19 cellular contexts compared by ENCODE assay signal in the genomic region with DNA sequence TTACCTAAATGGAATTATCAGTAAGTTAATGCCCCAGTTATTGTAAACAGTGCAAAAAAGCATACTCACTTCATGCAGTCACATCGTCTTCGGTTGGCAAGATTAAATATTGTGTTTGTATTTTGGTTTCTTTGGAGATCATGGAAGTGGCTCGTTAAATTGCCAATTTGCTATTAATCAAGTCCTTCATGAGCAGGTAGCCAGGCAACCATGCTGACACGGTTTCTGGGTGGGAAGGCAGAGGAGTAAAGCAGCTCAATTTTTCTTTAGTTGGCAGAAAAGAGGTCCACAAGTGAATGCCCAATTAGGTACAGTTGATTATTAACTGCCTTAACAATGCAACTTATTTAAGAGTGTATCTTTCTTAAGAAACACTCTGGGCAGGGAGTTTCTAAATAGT. TPM values are rescaled to one million over a fixed set of nuclear protein-coding genes. Genes with fewer than 3 reads are reported as not detected.
DNase-seq lines count a peak whose midpoint lies in the region; ATAC-seq, FAIRE-seq and TF ChIP-seq lines count a peak whose summit lies in the region.
"Had no signal": no experiment of that assay in that cellular context is flagged by ENCODE, and none has a peak within 500 bp of the region (broad histone marks: within the 10 kb centered on the region; RNA-seq: fewer than 3 reads in every experiment).

No MANE protein-coding gene starts in this region.

- CTCF ChIA-PET in GM12878 (lab: Yijun Ruan, JAX): no interaction called here

- H3K4me3 ChIP-seq in GM12878 (no peak overlapping the region), pancreas (no peak overlapping the region)
- H3K4me3 ChIP-seq: left ventricle myocardium inferior, Peyer's patch, prostate gland, uterus had no signal

- in situ Hi-C loops in GM12878 (cut with MboI): no loop called here

- TF ChIP-seq POLR2A in GM12878 (IDR thresholded peaks at IDR 0.05; ENCODE audit: low read depth, low read length): no peak

- 96% methylated on average over 4 of the region's 4 CpGs for WGBS in GM12878 (ENCODE audit: insufficient coverage, insufficient replicate concordance, low lambda C conversion rate, missing lambda C conversion rate)
- 18 to 25% methylated on average over 4 of the region's 4 CpGs for WGBS in pancreas, 2 donors

- no peaks in the 10 kb centered on the region for H3K27me3 ChIP-seq in GM12878 (replicated peaks in 1 of 2; ENCODE audit: control insufficient read depth in 2 of 2, insufficient read depth in 2 of 2, low read length in 1 of 2)
- H3K27me3 ChIP-seq in pancreas: no peaks in the 10 kb centered on the region
- H3K27me3 ChIP-seq: Peyer's patch, uterus had no signal

- FAIRE-seq in GM12878 (lab: Jason Lieb, UNC) (no peak), pancreas (lab: Jason Lieb, UNC) (no peak)
- FAIRE-seq: endometrium, GM12891 had no signal

- H3K9me3 ChIP-seq in GM12878 (replicated peaks; ENCODE audit: control insufficient read depth, insufficient read depth, low read length) (no peaks in the 10 kb centered on the region; the same call in 2 of the 3 replicates), pancreas (no peaks in the 10 kb centered on the region)
- H3K9me3 ChIP-seq: left ventricle myocardium inferior, Peyer's patch, prostate gland, uterus had no signal

- H3K9ac ChIP-seq in GM12878 (ENCODE audit: control insufficient read depth, insufficient read depth, low read length): no peak overlapping the region

- H3K79me2 ChIP-seq in GM12878 (ENCODE audit: control insufficient read depth, insufficient read depth, low read length): no peaks in the 10 kb centered on the region; the same call in none of the 2 replicates

- H4K20me1 ChIP-seq in GM12878 (ENCODE audit: control insufficient read depth, insufficient read depth): no peaks in the 10 kb centered on the region

- TF ChIP-seq CTCF in GM12878 (IDR thresholded peaks at IDR 0.05 in 2 of 3, conservative IDR thresholded peaks at IDR 0.05 in 1 of 3; ENCODE audit: control insufficient read depth in 2 of 3, extremely low read depth in 1 of 3, insufficient read depth in 1 of 3, low read depth in 3 of 3, low read length in 3 of 3) (no peak), pancreas (IDR thresholded peaks at IDR 0.05) (no peak)

- no peak overlapping the region for H3K4me2 ChIP-seq in GM12878 (ENCODE audit: control insufficient read depth, insufficient read depth)

- intact Hi-C loops in GM12878 (cut with micrococcal nuclease; ENCODE audit: unreplicated experiment): no loop called here
- intact Hi-C loops in pancreas (cut with DNase I): no loop called here

- RAD21 ChIA-PET in GM12878 (lab: Charles Lee; ENCODE audit: unreplicated experiment): interaction anchor here (0.8 kb wide), 1 partner anchor 10 kb away, joined by 3 read pairs; no protein-coding TSS in a partner anchor

- H3K36me3 ChIP-seq in GM12878 (ENCODE audit: control insufficient read depth in 2 of 2, insufficient read depth in 2 of 2, low read length in 1 of 2) (peaks cover 12 to 28% of the 10 kb centered on the region in 2 experiments), pancreas (peaks cover 0 to 76% (median 31%) of the 10 kb centered on the region in 3 donors)
- H3K36me3 ChIP-seq: uterus had no signal

- SMC1A ChIA-PET in GM12878 (lab: Charles Lee; ENCODE audit: uncharacterized antibody, unreplicated experiment): interaction anchor here (0.6 to 2.6 kb wide), 3 partner anchors 12 to 66 kb away, joined by 3 to 7 read pairs (median 4); no protein-coding TSS in a partner anchor

- ATAC-seq in GM12878 (no peak), pancreas (peak in 3 of 4 donors; percentile 54 to 74 (median 68))
- ATAC-seq: stimulated activated naive CD8-positive, alpha-beta T cell treated with anti-CD3 and anti-CD28 coated beads, Interleukin-15, Interleukin-2, amounts not matched to agents 100 U/mL and 50 U/mL, for 24 hours had no signal

- TF ChIP-seq EP300 in GM12878 (IDR thresholded peaks at IDR 0.05; ENCODE audit: borderline replicate concordance in 1 of 2, control insufficient read depth in 1 of 2, low read depth in 2 of 2, low read length in 2 of 2): no peak

- no peak overlapping the region for H3K27ac ChIP-seq in GM12878 (ENCODE audit: control insufficient read depth, insufficient read depth)
- no peak overlapping the region for H3K27ac ChIP-seq in pancreas
- H3K27ac ChIP-seq: left ventricle myocardium inferior, Peyer's patch, prostate gland, uterus had no signal

- peaks cover 9% of the 10 kb centered on the region for H3K4me1 ChIP-seq in GM12878 (ENCODE audit: control insufficient read depth, insufficient read depth, low read length)
- peaks cover 0 to 4% (median 0%) of the 10 kb centered on the region in 3 donors for H3K4me1 ChIP-seq in pancreas
- H3K4me1 ChIP-seq: left ventricle myocardium inferior, Peyer's patch, prostate gland, uterus had no signal

- DNase-seq in NCI-H2081 (lab: John Stamatoyannopoulos, UW) (peak; percentile 32 to 54), NCI-H2081 treated with DMSO at 0.1 percent for 48 hours (lab: John Stamatoyannopoulos, UW) (no peak), NCI-H128 (lab: John Stamatoyannopoulos, UW; ENCODE audit: unreplicated experiment) (peak; percentile 35), GM12878 (ENCODE audit: low read depth, low spot score) (no peak), pancreas (peak in 1 of 6 donors; percentile 15), SK-N-DZ (ENCODE audit: low spot score) (no peak), middle frontal gyrus (ENCODE audit: extremely low spot score, low spot score) (no peak), 8988T (no peak)
- DNase-seq: activated CD4-positive, alpha-beta T cell treated with anti-CD3 and anti-CD28 coated beads, Interleukin-2, amount 50 U/mL, for 48 hours; amygdala; KBM-7; left ventricle myocardium inferior; NCI-H510A treated with DMSO at 0.1 percent for 48 hours; Peyer's patch; stimulated activated naive CD8-positive, alpha-beta T cell treated with anti-CD3 and anti-CD28 coated beads, Interleukin-15, Interleukin-2, amounts not matched to agents 100 U/mL and 50 U/mL, for 24 hours; uterus had no signal

- H2AFZ ChIP-seq in GM12878 (ENCODE audit: control insufficient read depth, low read depth, low read length): no peak overlapping the region

- POLR2A ChIA-PET in GM12878 (lab: Charles Lee): no interaction called here

- TF ChIP-seq RAD21 in GM12878 (IDR thresholded peaks at IDR 0.05; ENCODE audit: insufficient read depth, low read depth, low read length): no peak

- BruUV-seq in GM12878 (replicated peaks; lab: Mats Ljungman, UMichigan): no TSS peak

TF ChIP-seq in GM12878, 131 proteins besides CTCF, POLR2A, EP300 and RAD21 (continues in another document):
- no peak for TF ChIP-seq HCFC1 (IDR thresholded peaks at IDR 0.05; ENCODE audit: low read length)
- TF ChIP-seq, protein P1, sequence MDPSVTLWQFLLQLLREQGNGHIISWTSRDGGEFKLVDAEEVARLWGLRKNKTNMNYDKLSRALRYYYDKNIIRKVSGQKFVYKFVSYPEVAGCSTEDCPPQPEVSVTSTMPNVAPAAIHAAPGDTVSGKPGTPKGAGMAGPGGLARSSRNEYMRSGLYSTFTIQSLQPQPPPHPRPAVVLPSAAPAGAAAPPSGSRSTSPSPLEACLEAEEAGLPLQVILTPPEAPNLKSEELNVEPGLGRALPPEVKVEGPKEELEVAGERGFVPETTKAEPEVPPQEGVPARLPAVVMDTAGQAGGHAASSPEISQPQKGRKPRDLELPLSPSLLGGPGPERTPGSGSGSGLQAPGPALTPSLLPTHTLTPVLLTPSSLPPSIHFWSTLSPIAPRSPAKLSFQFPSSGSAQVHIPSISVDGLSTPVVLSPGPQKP (IDR thresholded peaks at IDR 0.05; ENCODE audit: low read depth, low read length): no peak

RNA-seq across cellular contexts. Expression of a gene that starts 43.9 kb away (rescaled TPM):
- total RNA-seq in GM12878 (2013; cell fraction: nucleolus; rRNA removed): 151 TPM in 2 replicates
- total RNA-seq in GM12878 (2014; rRNA removed) (66.6 and 69.4 TPM in 2 replicates), GM12878 (2014; rRNA removed; fragmentation: Illumina TruSeq; extraction: Trizol) (89.8 and 92.1 TPM in 2 replicates), GM12878 (2021) (74.5 and 85.1 TPM in 2 replicates), pancreas (10 to 100 TPM; 26.2 to 48.4 (median 33.0) TPM)
- polyA plus RNA-seq in GM12878 (2011; ENCODE audit: low read depth): 45.6 TPM
- polyA plus RNA-seq in GM12878 (2011; rRNA removed) (66.5 and 80.9 TPM in 2 replicates), GM12878 (2014; fragmentation: Illumina TruSeq; extraction: Trizol) (97.8 and 125 TPM in 2 replicates), GM12878 (2014; fragmentation: Nextera tagmentation; extraction: Ambion mirVana) (10 to 100 TPM; 19.4 to 28.2 TPM), GM12878 (2014; rRNA removed) (59.3 and 61.2 TPM in 2 replicates), GM12878 (2016; fragmentation: Nextera tagmentation; extraction: Ambion mirVana) (10 to 100 TPM; 41.8 to 58.9 TPM), pancreas (10 to 100 TPM; 34.7 to 45.7 TPM)
- 32.2 and 39.3 TPM in 2 replicates for polyA plus RNA-seq in GM12878 (2011; cell fraction: cytosol; rRNA removed)
- 52.7 and 69.0 TPM in 2 replicates for polyA plus RNA-seq in GM12878 (2011; cell fraction: nucleus; rRNA removed)
- polyA plus RNA-seq in GM12878 (2012): 50.9 and 55.2 TPM in 2 replicates
- polyA minus RNA-seq in GM12878 (2011; rRNA and poly(A)+ RNA removed): 39.5 and 50.2 TPM in 2 replicates
- polyA minus RNA-seq in GM12878 (2011; cell fraction: cytosol; rRNA and poly(A)+ RNA removed): 29.0 and 32.4 TPM in 2 replicates
- polyA minus RNA-seq in GM12878 (2011; cell fraction: nucleus; rRNA and poly(A)+ RNA removed): 22.1 and 42.3 TPM in 2 replicates
- 24.3 and 29.0 TPM in 2 replicates for polyA plus RNA-seq in SK-N-DZ (2014; cell fraction: cytosol; rRNA removed)
- 33.6 and 39.4 TPM in 2 replicates for polyA plus RNA-seq in SK-N-DZ (2014; cell fraction: nucleus; rRNA removed)

RNA-seq across cellular contexts. Expression of a gene that starts 48.6 kb away (rescaled TPM):
- 423 and 447 TPM in 2 replicates for total RNA-seq in GM12878 (2013; cell fraction: nucleolus; rRNA removed)
- total RNA-seq in GM12878 (2014; rRNA removed): 48.4 and 48.8 TPM in 2 replicates
- 35.7 and 41.3 TPM in 2 replicates for total RNA-seq in GM12878 (2014; rRNA removed; fragmentation: Illumina TruSeq; extraction: Trizol)
- 71.3 and 79.6 TPM in 2 replicates for total RNA-seq in GM12878 (2021)
- 18.5 TPM for polyA plus RNA-seq in GM12878 (2011; ENCODE audit: low read depth)
- polyA plus RNA-seq in GM12878 (2011; rRNA removed): 37.2 and 39.7 TPM in 2 replicates
- 37.8 and 40.4 TPM in 2 replicates for polyA plus RNA-seq in GM12878 (2011; cell fraction: cytosol; rRNA removed)
- polyA plus RNA-seq in GM12878 (2011; cell fraction: nucleus; rRNA removed): 123 and 167 TPM in 2 replicates
- polyA plus RNA-seq in GM12878 (2012): 34.9 and 39.6 TPM in 2 replicates
- 20.2 and 31.3 TPM in 2 replicates for polyA plus RNA-seq in GM12878 (2014; fragmentation: Illumina TruSeq; extraction: Trizol)
- polyA plus RNA-seq in GM12878 (2014; fragmentation: Nextera tagmentation; extraction: Ambion mirVana): 1 to 10 TPM; 4.0 to 7.0 TPM
- polyA plus RNA-seq in GM12878 (2014; rRNA removed): 53.5 and 66.2 TPM in 2 replicates
- polyA plus RNA-seq in GM12878 (2016; fragmentation: Nextera tagmentation; extraction: Ambion mirVana): 10 to 100 TPM; 28.9 to 33.4 TPM
- polyA minus RNA-seq in GM12878 (2011; rRNA and poly(A)+ RNA removed): 69.8 and 107 TPM in 2 replicates
- polyA minus RNA-seq in GM12878 (2011; cell fraction: cytosol; rRNA and poly(A)+ RNA removed): 26.6 and 28.2 TPM in 2 replicates
- 97.0 and 159 TPM in 2 replicates for polyA minus RNA-seq in GM12878 (2011; cell fraction: nucleus; rRNA and poly(A)+ RNA removed)
- total RNA-seq in pancreas: 10 to 100 TPM; 11.5 to 20.2 (median 14.6) TPM
- polyA plus RNA-seq in pancreas: 10 to 100 TPM; 10.3 to 19.9 TPM
- 3.7 and 4.2 TPM in 2 replicates for polyA plus RNA-seq in SK-N-DZ (2014; cell fraction: cytosol; rRNA removed)
- polyA plus RNA-seq in SK-N-DZ (2014; cell fraction: nucleus; rRNA removed): 7.4 and 8.6 TPM in 2 replicates

Comparison
In these comparisons a context has a peak if more than half of its experiments do, and no peak if none do; other contexts are left out.
1. DNase-seq: peak in NCI-H2081 (2 of 2) and NCI-H128 (single experiment); none in NCI-H2081 treated with DMSO at 0.1 percent for 48 hours (single experiment), GM12878 (single experiment), SK-N-DZ (single experiment), middle frontal gyrus (single experiment) and 8988T (single experiment).